14 cellular contexts compared by ENCODE assay signal in genomic region chr11:128457874-128458273, GRCh38.
DNase-seq lines count a peak whose midpoint lies in the region; ATAC-seq and TF ChIP-seq lines count a peak whose summit lies in the region.
"Had no signal": no experiment of that assay in that cellular context is flagged by ENCODE, and none has a peak within 500 bp of the region (broad histone marks: within the 10 kb centered on the region; RNA-seq: fewer than 3 reads in every experiment).

No MANE protein-coding gene starts in this region.

- peaks cover 68% of the 10 kb centered on the region for H3K4me1 Mint-ChIP-seq in activated T-cell treated with anti-CD3 and anti-CD28 coated beads, Interleukin-2, amount 50 U/mL, for 72 hours (ENCODE audit: low read depth)
- H3K4me1 Mint-ChIP-seq in activated B cell treated with CpG ODN at 0.5 μM for 24 hours (peaks cover 45% of the 10 kb centered on the region), immature natural killer cell (peaks cover 56 to 80% of the 10 kb centered on the region in 2 donors)

- H3K4me3 Mint-ChIP-seq in activated T-cell treated with anti-CD3 and anti-CD28 coated beads, Interleukin-2, amount 50 U/mL, for 72 hours, result no peak overlapping the region
- no peak overlapping the region for H3K4me3 Mint-ChIP-seq in activated B cell treated with CpG ODN at 0.5 μM for 24 hours
- no peak overlapping the region for H3K4me3 Mint-ChIP-seq in immature natural killer cell

- H3K9me3 ChIP-seq in stomach (no peaks in the 10 kb centered on the region), WERI-Rb-1 (ENCODE audit: severe bottlenecking) (no peaks in the 10 kb centered on the region)
- H3K9me3 ChIP-seq: tibial artery had no signal

- H3K4me1 ChIP-seq in stomach, result peaks cover 10 to 38% (median 14%) of the 10 kb centered on the region in 4 donors

- CTCF ChIA-PET in activated B cell treated with CpG ODN at 0.5 μM for 24 hours (lab: Charles Lee), result interaction anchor here (1.2 to 1.4 kb wide), 2 partner anchors 14 to 167 kb away, joined by 3 to 4 read pairs; no protein-coding TSS in a partner anchor

- no peaks in the 10 kb centered on the region for H3K9me3 Mint-ChIP-seq in activated T-cell treated with anti-CD3 and anti-CD28 coated beads, Interleukin-2, amount 50 U/mL, for 72 hours
- H3K9me3 Mint-ChIP-seq in activated B cell treated with CpG ODN at 0.5 μM for 24 hours, result no peaks in the 10 kb centered on the region
- H3K9me3 Mint-ChIP-seq in immature natural killer cell, result no peaks in the 10 kb centered on the region
- H3K9me3 Mint-ChIP-seq: naive B cell had no signal

- TF ChIP-seq CTCF in activated B cell treated with CpG ODN at 0.5 μM for 24 hours (IDR thresholded peaks at IDR 0.05) (no peak), stomach (IDR thresholded peaks at IDR 0.05) (no peak), WERI-Rb-1 (IDR thresholded peaks at IDR 0.05; ENCODE audit: low read depth, low read length) (no peak)

- no peak overlapping the region for H3K4me3 ChIP-seq in stomach
- no peak overlapping the region for H3K4me3 ChIP-seq in WERI-Rb-1 (ENCODE audit: low read depth, low read length)
- H3K4me3 ChIP-seq: tibial artery had no signal

- H3K27me3 ChIP-seq in stomach, result no peaks in the 10 kb centered on the region
- no peaks in the 10 kb centered on the region for H3K27me3 ChIP-seq in WERI-Rb-1 (ENCODE audit: insufficient read depth, low read depth, severe bottlenecking)
- H3K27me3 ChIP-seq: tibial artery had no signal

- no peak for TF ChIP-seq EP300 in stomach (IDR thresholded peaks at IDR 0.05)

- peaks cover 19 to 49% of the 10 kb centered on the region in 2 donors for H3K36me3 Mint-ChIP-seq in activated T-cell treated with anti-CD3 and anti-CD28 coated beads, Interleukin-2, amount 50 U/mL, for 72 hours (ENCODE audit: insufficient read depth in 2 of 2)
- H3K36me3 Mint-ChIP-seq in activated B cell treated with CpG ODN at 0.5 μM for 24 hours (ENCODE audit: low read depth) (peaks cover 81% of the 10 kb centered on the region), immature natural killer cell (peaks cover 47 to 67% (median 48%) of the 10 kb centered on the region in 3 donors)

- intact Hi-C loops in activated B cell treated with CpG ODN at 0.5 μM for 24 hours (cut with micrococcal nuclease), result no loop called here
- intact Hi-C loops in stomach (cut with DNase I; ENCODE audit: low total_unique reads), result no loop called here

- ATAC-seq in activated T-cell treated with anti-CD3 and anti-CD28 coated beads, Interleukin-2, amount 50 U/mL, for 72 hours (replicated peaks in 1 of 2), result no peak
- ATAC-seq in activated B cell treated with CpG ODN at 0.5 μM for 24 hours (ENCODE audit: low read depth), result no peak
- ATAC-seq in HG03460 (IDR thresholded peaks at IDR 0.05; ENCODE audit: unreplicated experiment), result no peak

- H3K36me3 ChIP-seq in stomach, result peaks cover 17 to 63% (median 55%) of the 10 kb centered on the region in 4 donors
- H3K36me3 ChIP-seq in WERI-Rb-1, result peaks cover 5% of the 10 kb centered on the region

- 94 to 100% (median 95%) methylated on average over 3 of the region's 3 CpGs for WGBS in stomach, 5 donors

- peak overlapping the region in 3 of 5 donors; percentile 2 to 39 (median 27) for H3K27ac ChIP-seq in stomach
- no peak overlapping the region for H3K27ac ChIP-seq in WERI-Rb-1

- H3K27me3 Mint-ChIP-seq in activated T-cell treated with anti-CD3 and anti-CD28 coated beads, Interleukin-2, amount 50 U/mL, for 72 hours (ENCODE audit: low read depth), result no peaks in the 10 kb centered on the region
- no peaks in the 10 kb centered on the region for H3K27me3 Mint-ChIP-seq in activated B cell treated with CpG ODN at 0.5 μM for 24 hours
- H3K27me3 Mint-ChIP-seq in immature natural killer cell (ENCODE audit: low read depth in 3 of 3), result peaks cover 4 to 18% (median 6%) of the 10 kb centered on the region in 3 donors
- H3K27me3 Mint-ChIP-seq: naive B cell had no signal

- TF ChIP-seq POLR2A in stomach (IDR thresholded peaks at IDR 0.05), result no peak

- peak overlapping the region; percentile 91 for H3K27ac Mint-ChIP-seq in activated T-cell treated with anti-CD3 and anti-CD28 coated beads, Interleukin-2, amount 50 U/mL, for 72 hours
- H3K27ac Mint-ChIP-seq in activated B cell treated with CpG ODN at 0.5 μM for 24 hours (peak overlapping the region; percentile 66), immature natural killer cell (peak overlapping the region; percentile 73 to 98 (median 90))

- no peak for DNase-seq in activated T-cell treated with anti-CD3 and anti-CD28 coated beads, Interleukin-2, amount 50 U/mL, for 72 hours
- no peak for DNase-seq in activated T-cell treated with anti-CD3 and anti-CD28 coated beads, Interleukin-2, amount 50 U/mL, for 1 hour
- DNase-seq in activated B cell treated with CpG ODN at 0.5 μM for 24 hours, result no peak
- no peak for DNase-seq in immature natural killer cell
- DNase-seq in stomach, result no peak
- DNase-seq in WERI-Rb-1, result no peak
- no peak for DNase-seq in RKO (ENCODE audit: low spot score)
- DNase-seq: DMS79 treated with DMSO at 0.1 percent for 48 hours, Kasumi-1, naive B cell, NCI-H1930, T1000, tibial artery had no signal

- POLR2A ChIA-PET in activated B cell treated with CpG ODN at 0.5 μM for 24 hours (lab: Charles Lee), result interaction anchor here (0.6 to 1.5 kb wide), 4 partner anchors 10 to 236 kb away, joined by 3 to 6 read pairs (median 3); partner anchors contain the start of gene FLI1
